In the genomic region with DNA sequence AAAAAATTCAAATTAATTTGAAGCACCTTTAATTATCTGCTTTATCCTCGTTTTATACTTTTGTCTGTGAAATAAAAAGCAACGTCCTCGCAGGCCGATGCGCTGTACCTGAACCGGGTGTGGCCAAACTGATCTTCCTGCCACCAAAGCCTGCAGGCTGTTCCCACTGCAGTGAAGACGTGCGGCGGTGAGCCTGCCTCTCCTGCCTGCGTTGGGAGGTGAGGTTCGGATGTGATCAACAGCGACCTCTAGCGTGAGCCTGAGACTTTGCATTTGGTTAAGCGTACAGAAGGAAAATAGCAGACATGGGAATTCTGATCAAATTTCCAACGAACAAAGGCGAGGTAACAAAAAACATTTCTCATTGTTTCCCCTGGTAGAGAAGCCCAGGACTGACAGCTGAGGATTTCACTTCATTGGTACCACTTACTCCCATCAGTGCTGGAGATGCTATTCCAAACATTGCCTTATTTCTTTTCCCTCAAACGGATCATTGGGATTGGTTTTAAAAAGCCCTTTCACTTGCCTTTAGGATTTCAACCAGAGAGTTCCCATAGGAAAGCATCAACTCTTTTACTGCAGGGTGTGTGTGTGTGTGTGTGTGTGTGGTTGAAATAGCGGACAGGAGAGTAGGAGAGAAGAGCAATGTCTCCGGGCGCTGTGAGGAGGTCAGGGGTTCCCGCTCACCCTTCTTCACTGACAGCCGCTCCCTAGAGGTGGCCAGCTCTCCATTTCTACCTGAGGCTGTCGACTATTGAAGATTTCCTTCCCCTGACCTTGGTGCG, we compare ENCODE assay signal across 1 cellular context.
TF ChIP-seq lines count a peak whose summit lies in the region.

No MANE protein-coding gene starts in this region.

TF ChIP-seq in HepG2, 621 proteins besides CTCF, POLR2A, EP300 and RAD21 (continued from another document and continues in another):
- TF ChIP-seq ZNF558 (CRISPR knock-in tag; IDR thresholded peaks at IDR 0.05; ENCODE audit: borderline replicate concordance) (no peak), ETV5 (CRISPR knock-in tag; IDR thresholded peaks at IDR 0.05; ENCODE audit: borderline replicate concordance) (0 out of 2 replicates have a peak, but pooled peaks have one; percentile 13), HMG20A (CRISPR knock-in tag; IDR thresholded peaks at IDR 0.05; ENCODE audit: borderline replicate concordance) (no peak), RFX3 (CRISPR knock-in tag; IDR thresholded peaks at IDR 0.05) (peak; percentile 39; the same call in 1 of the 2 replicates), HMGXB3 (CRISPR knock-in tag; IDR thresholded peaks at IDR 0.05; ENCODE audit: borderline replicate concordance) (0 out of 2 replicates have a peak, but pooled peaks have one; percentile 55), TBX2 (CRISPR knock-in tag; IDR thresholded peaks at IDR 0.05; ENCODE audit: borderline replicate concordance) (no peak), ZNF691 (CRISPR knock-in tag; IDR thresholded peaks at IDR 0.05; ENCODE audit: borderline replicate concordance, low read depth) (peak; percentile 72; the same call in 1 of the 2 replicates), KMT2B (CRISPR knock-in tag; IDR thresholded peaks at IDR 0.05) (peak; percentile 56; the same call in 1 of the 2 replicates), SSRP1 (CRISPR knock-in tag; IDR thresholded peaks at IDR 0.05) (0 out of 2 replicates have a peak, but pooled peaks have one; percentile 67), HNRNPH1 (optimal IDR thresholded peaks at IDR 0.05; ENCODE audit: low read depth, low read length) (no peak), ZSCAN21 (CRISPR knock-in tag; IDR thresholded peaks at IDR 0.05; ENCODE audit: borderline replicate concordance) (no peak), ZNF362 (CRISPR knock-in tag; IDR thresholded peaks at IDR 0.05; ENCODE audit: borderline replicate concordance) (no peak), CERS6 (CRISPR knock-in tag; IDR thresholded peaks at IDR 0.05) (no peak), IKZF4 (CRISPR knock-in tag; IDR thresholded peaks at IDR 0.05; ENCODE audit: borderline replicate concordance, low read depth, not compliant biosample characterization) (no peak), GABPB1 (CRISPR knock-in tag; IDR thresholded peaks at IDR 0.05) (peak; percentile 29; the same call in 1 of the 2 replicates), HNF4A (CRISPR knock-in tag; IDR thresholded peaks at IDR 0.05) (no peak), ZNF331 (CRISPR knock-in tag; IDR thresholded peaks at IDR 0.05) (peak; percentile 53; the same call in 1 of the 2 replicates), ZNF160 (CRISPR knock-in tag; IDR thresholded peaks at IDR 0.05) (no peak), ZNF143 (CRISPR knock-in tag; IDR thresholded peaks at IDR 0.05) (no peak), ZBTB38 (CRISPR knock-in tag; IDR thresholded peaks at IDR 0.05) (peak; percentile 19; the same call in 1 of the 2 replicates), KDM2A (CRISPR knock-in tag; IDR thresholded peaks at IDR 0.05; ENCODE audit: borderline replicate concordance, low read depth) (peak; percentile 78), REXO4 (CRISPR knock-in tag; IDR thresholded peaks at IDR 0.05; ENCODE audit: borderline replicate concordance) (no peak), ERF (CRISPR knock-in tag; IDR thresholded peaks at IDR 0.05) (peak; percentile 91), ZNF354B (CRISPR knock-in tag; IDR thresholded peaks at IDR 0.05) (no peak), PPARG (CRISPR knock-in tag; conservative IDR thresholded peaks at IDR 0.05) (peak; percentile 60; the same call in 1 of the 2 replicates), CEBPB (IDR thresholded peaks at IDR 0.05; ENCODE audit: borderline replicate concordance, low read depth, low read length) (no peak), YY1 (IDR thresholded peaks at IDR 0.05; ENCODE audit: insufficient read depth, insufficient replicate concordance, low read depth, low read length) (no peak), ZNF772 (CRISPR knock-in tag; IDR thresholded peaks at IDR 0.05) (peak; percentile 36; the same call in 1 of the 2 replicates), NFATC3 (CRISPR knock-in tag; IDR thresholded peaks at IDR 0.05) (no peak), ZNF282 (IDR thresholded peaks at IDR 0.05; ENCODE audit: partially characterized antibody) (no peak), ZNF800 (CRISPR knock-in tag; IDR thresholded peaks at IDR 0.05) (no peak), CREB1 (IDR thresholded peaks at IDR 0.05) (no peak), CREB1 (CRISPR knock-in tag; IDR thresholded peaks at IDR 0.05) (no peak), KAT2B (IDR thresholded peaks at IDR 0.05; ENCODE audit: borderline replicate concordance, low read depth, low read length) (no peak), U2AF1 (optimal IDR thresholded peaks at IDR 0.05; ENCODE audit: low read depth, low read length) (no peak), ZNF710 (CRISPR knock-in tag; IDR thresholded peaks at IDR 0.05; ENCODE audit: borderline replicate concordance) (no peak), ARNTL (CRISPR knock-in tag; IDR thresholded peaks at IDR 0.05) (no peak), IRF9 (CRISPR knock-in tag; IDR thresholded peaks at IDR 0.05; ENCODE audit: borderline replicate concordance) (no peak), ZNF17 (CRISPR knock-in tag; IDR thresholded peaks at IDR 0.05) (no peak), ZNF317 (CRISPR knock-in tag; IDR thresholded peaks at IDR 0.05) (no peak)
- TF ChIP-seq, protein P1, sequence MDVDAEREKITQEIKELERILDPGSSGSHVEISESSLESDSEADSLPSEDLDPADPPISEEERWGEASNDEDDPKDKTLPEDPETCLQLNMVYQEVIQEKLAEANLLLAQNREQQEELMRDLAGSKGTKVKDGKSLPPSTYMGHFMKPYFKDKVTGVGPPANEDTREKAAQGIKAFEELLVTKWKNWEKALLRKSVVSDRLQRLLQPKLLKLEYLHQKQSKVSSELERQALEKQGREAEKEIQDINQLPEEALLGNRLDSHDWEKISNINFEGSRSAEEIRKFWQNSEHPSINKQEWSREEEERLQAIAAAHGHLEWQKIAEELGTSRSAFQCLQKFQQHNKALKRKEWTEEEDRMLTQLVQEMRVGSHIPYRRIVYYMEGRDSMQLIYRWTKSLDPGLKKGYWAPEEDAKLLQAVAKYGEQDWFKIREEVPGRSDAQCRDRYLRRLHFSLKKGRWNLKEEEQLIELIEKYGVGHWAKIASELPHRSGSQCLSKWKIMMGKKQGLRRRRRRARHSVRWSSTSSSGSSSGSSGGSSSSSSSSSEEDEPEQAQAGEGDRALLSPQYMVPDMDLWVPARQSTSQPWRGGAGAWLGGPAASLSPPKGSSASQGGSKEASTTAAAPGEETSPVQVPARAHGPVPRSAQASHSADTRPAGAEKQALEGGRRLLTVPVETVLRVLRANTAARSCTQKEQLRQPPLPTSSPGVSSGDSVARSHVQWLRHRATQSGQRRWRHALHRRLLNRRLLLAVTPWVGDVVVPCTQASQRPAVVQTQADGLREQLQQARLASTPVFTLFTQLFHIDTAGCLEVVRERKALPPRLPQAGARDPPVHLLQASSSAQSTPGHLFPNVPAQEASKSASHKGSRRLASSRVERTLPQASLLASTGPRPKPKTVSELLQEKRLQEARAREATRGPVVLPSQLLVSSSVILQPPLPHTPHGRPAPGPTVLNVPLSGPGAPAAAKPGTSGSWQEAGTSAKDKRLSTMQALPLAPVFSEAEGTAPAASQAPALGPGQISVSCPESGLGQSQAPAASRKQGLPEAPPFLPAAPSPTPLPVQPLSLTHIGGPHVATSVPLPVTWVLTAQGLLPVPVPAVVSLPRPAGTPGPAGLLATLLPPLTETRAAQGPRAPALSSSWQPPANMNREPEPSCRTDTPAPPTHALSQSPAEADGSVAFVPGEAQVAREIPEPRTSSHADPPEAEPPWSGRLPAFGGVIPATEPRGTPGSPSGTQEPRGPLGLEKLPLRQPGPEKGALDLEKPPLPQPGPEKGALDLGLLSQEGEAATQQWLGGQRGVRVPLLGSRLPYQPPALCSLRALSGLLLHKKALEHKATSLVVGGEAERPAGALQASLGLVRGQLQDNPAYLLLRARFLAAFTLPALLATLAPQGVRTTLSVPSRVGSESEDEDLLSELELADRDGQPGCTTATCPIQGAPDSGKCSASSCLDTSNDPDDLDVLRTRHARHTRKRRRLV (CRISPR knock-in tag; IDR thresholded peaks at IDR 0.05) = no peak
